8 cellular contexts compared by ENCODE assay signal in the genomic region with DNA sequence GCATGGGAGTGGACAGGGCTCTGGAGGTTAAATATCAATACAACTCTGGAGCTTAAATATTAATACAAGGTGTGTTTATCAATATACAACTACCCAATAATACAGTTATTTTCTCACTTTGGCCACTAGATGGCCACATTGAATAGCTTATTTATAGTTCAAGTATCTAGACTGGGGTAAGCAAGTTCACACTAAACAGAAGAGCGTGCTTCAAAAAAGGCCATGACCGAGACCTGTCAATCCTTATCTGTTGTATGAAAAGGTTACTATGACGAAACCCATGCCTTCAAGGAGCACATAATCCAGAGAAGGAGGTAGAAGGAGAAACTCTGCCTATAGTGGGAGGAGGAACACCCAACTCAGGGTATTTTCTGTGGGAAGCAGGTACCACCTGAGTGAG. TPM values are rescaled to one million over a fixed set of nuclear protein-coding genes. Genes with fewer than 3 reads are reported as not detected.
DNase-seq lines count a peak whose midpoint lies in the region; ATAC-seq, FAIRE-seq and TF ChIP-seq lines count a peak whose summit lies in the region.

No MANE protein-coding gene starts in this region.

- H3K4me2 ChIP-seq in K562 (ENCODE audit: insufficient read depth, low read length): peak overlapping the region; percentile 13; the same call in 1 of the 2 replicates

- no peak overlapping the region for H3K4me3 ChIP-seq in K562
- no peak overlapping the region for H3K4me3 ChIP-seq in effector memory CD4-positive, alpha-beta T cell (ENCODE audit: insufficient read depth, low read depth, low read length, poor library complexity, severe bottlenecking)

- ATAC-seq in GM19452 (IDR thresholded peaks at IDR 0.05; ENCODE audit: unreplicated experiment) (peak; percentile 93), HG03439 (IDR thresholded peaks at IDR 0.05; ENCODE audit: unreplicated experiment) (peak; percentile 96), K562 (peak; percentile 93)

- H4K20me1 ChIP-seq in K562 (replicated peaks; ENCODE audit: control insufficient read depth, insufficient read depth, low read length): no peaks in the 10 kb centered on the region

- no peak for TF ChIP-seq POLR2A in K562 (conservative IDR thresholded peaks at IDR 0.05)

- peak; percentile 91 to 97 for TF ChIP-seq RAD21 in K562 (CRISPR knock-in tag; conservative IDR thresholded peaks at IDR 0.05 in 1 of 2, IDR thresholded peaks at IDR 0.05 in 1 of 2)

- CTCF ChIA-PET in K562 (lab: Yijun Ruan, JAX; ENCODE audit: low intra/inter-chr PET ratio): interaction anchor here (0.5 to 2.8 kb wide), 10 partner anchors 16 to 406 kb away, joined by 3 to 25 read pairs (median 4); a partner anchor contains a TSS

- intact Hi-C loops in K562 (cut with micrococcal nuclease): loop anchor here (1.0 to 2.0 kb wide), 7 partner anchors 16 to 406 kb away; no protein-coding TSS in a partner anchor

- DNase-seq in Daoy (ENCODE audit: low read depth): peak; percentile 43
- DNase-seq in NCI-H69 (lab: John Stamatoyannopoulos, UW): peak; percentile 76
- peak; percentile 61 to 90 (median 70) for DNase-seq in K562 (ENCODE audit: extremely low read depth in 1 of 4, low spot score in 3 of 4)
- DNase-seq in iris pigment epithelial cell (ENCODE audit: low read depth): peak; percentile 76
- DNase-seq in stromal cell of bone marrow (ENCODE audit: low read depth): peak; percentile 57
- no peak for DNase-seq in effector memory CD4-positive, alpha-beta T cell

- H3K27ac ChIP-seq in K562 (ENCODE audit: extremely low read depth, low read depth, low read length): no peak overlapping the region
- no peak overlapping the region for H3K27ac ChIP-seq in effector memory CD4-positive, alpha-beta T cell (ENCODE audit: insufficient read depth, low read length, poor library complexity, severe bottlenecking)

- H3K27me3 ChIP-seq in K562 (ENCODE audit: control insufficient read depth in 2 of 2, insufficient read depth in 2 of 2, low read length in 2 of 2): no peaks in the 10 kb centered on the region
- no peaks in the 10 kb centered on the region for H3K27me3 ChIP-seq in effector memory CD4-positive, alpha-beta T cell (replicated peaks; ENCODE audit: control insufficient read depth, insufficient read depth, low read length, poor library complexity, severe bottlenecking)

- H3K9ac ChIP-seq in K562 (ENCODE audit: insufficient read depth in 1 of 2, low read depth in 2 of 2, low read length in 2 of 2): no peak overlapping the region

- no peaks in the 10 kb centered on the region for H3K36me3 ChIP-seq in K562 (ENCODE audit: control insufficient read depth, insufficient read depth, low read length)
- H3K36me3 ChIP-seq in effector memory CD4-positive, alpha-beta T cell (ENCODE audit: control insufficient read depth, insufficient read depth, low read length): no peaks in the 10 kb centered on the region

- in situ Hi-C loops in K562 (cut with MboI): loop anchor here (25.0 kb wide), 1 partner anchor 376 kb away; a partner anchor contains a TSS

- H3K9me1 ChIP-seq in K562 (ENCODE audit: control insufficient read depth, insufficient read depth, low read length): no peaks in the 10 kb centered on the region

- FAIRE-seq in K562 (lab: Jason Lieb, UNC): peak; percentile 78

- H3K9me3 ChIP-seq in K562 (replicated peaks; ENCODE audit: control insufficient read depth, insufficient read depth, low read depth, low read length): no peaks in the 10 kb centered on the region
- no peaks in the 10 kb centered on the region for H3K9me3 ChIP-seq in effector memory CD4-positive, alpha-beta T cell (ENCODE audit: control insufficient read depth, low read length)

- no peaks in the 10 kb centered on the region for H3K79me2 ChIP-seq in K562 (ENCODE audit: control insufficient read depth, insufficient read depth, low read length)

- peaks cover 7 to 24% of the 10 kb centered on the region in 2 experiments for H3K4me1 ChIP-seq in K562 (replicated peaks in 1 of 2; ENCODE audit: control insufficient read depth in 2 of 2, insufficient read depth in 2 of 2, low read length in 2 of 2)
- H3K4me1 ChIP-seq in effector memory CD4-positive, alpha-beta T cell (ENCODE audit: control insufficient read depth, insufficient read depth, low read length, poor library complexity, severe bottlenecking): no peaks in the 10 kb centered on the region

- TF ChIP-seq EP300 in K562 (IDR thresholded peaks at IDR 0.05; ENCODE audit: low read length): peak; percentile 50

- peak overlapping the region; percentile 51 for H2AFZ ChIP-seq in K562 (ENCODE audit: low read depth, low read length)

- TF ChIP-seq CTCF in K562 (IDR thresholded peaks at IDR 0.05 in 2 of 3, conservative IDR thresholded peaks at IDR 0.05 in 1 of 3; ENCODE audit: insufficient read depth in 2 of 3, low read depth in 1 of 3, low read length in 3 of 3): peak; percentile 56 to 83 (median 68); a peak in 5 of 6 replicates

- WGBS in K562 (ENCODE audit: insufficient coverage, low coverage, missing lambda C conversion rate): 4% methylated on average over 3 of the region's 3 CpGs

- POLR2A ChIA-PET in K562 (lab: Yijun Ruan, JAX): interaction anchor here (0.6 to 1.4 kb wide), 9 partner anchors 12 to 343 kb away, joined by 3 to 5 read pairs (median 3); no protein-coding TSS in a partner anchor

- no TSS peak for BruUV-seq in K562 (replicated peaks; lab: Mats Ljungman, UMichigan)

TF ChIP-seq in K562, 482 proteins besides CTCF, POLR2A, EP300 and RAD21 (continues in another document):
- TF ChIP-seq NR2C2 (CRISPR knock-in tag; IDR thresholded peaks at IDR 0.05) (no peak), NR2C2 (tag; IDR thresholded peaks at IDR 0.05) (peak; percentile 47; the same call in 1 of the 2 replicates), MEIS2 (IDR thresholded peaks at IDR 0.05; ENCODE audit: partially characterized antibody) (peak; percentile 93), PTRF (tag; IDR thresholded peaks at IDR 0.05) (0 out of 2 replicates have a peak, but pooled peaks have one; percentile 1)

RNA-seq across cellular contexts. Expression of a gene that starts 29.1 kb away (rescaled TPM):
- 11.8 and 14.6 TPM in 2 replicates for total RNA-seq in Daoy (2014; rRNA removed; shearing (Covaris generic))
- 25.6 and 109 TPM in 2 replicates for total RNA-seq in K562 (2011; cell fraction: chromatin; rRNA removed; ENCODE audit: low replicate concordance)
- total RNA-seq in K562 (2011; cell fraction: nucleolus; rRNA removed): 14.0 and 21.6 TPM in 2 replicates
- total RNA-seq in K562 (2011; cell fraction: nucleoplasm; rRNA removed): 40.7 and 66.0 TPM in 2 replicates
- 48.5 and 54.5 TPM in 2 replicates for total RNA-seq in K562 (2014; rRNA removed)
- 88.3 and 95.1 TPM in 2 replicates for total RNA-seq in K562 (2014; rRNA removed; fragmentation: Illumina TruSeq; extraction: Trizol)
- 57.4 and 63.9 TPM in 2 replicates for total RNA-seq in K562 (2015; rRNA removed; fragmentation: Illumina TruSeq; extraction: Trizol)
- total RNA-seq in K562 (2021): 77.4 and 84.2 TPM in 2 replicates
- 65.1 and 75.1 TPM in 2 replicates for polyA plus RNA-seq in K562 (2011; rRNA removed)
- polyA plus RNA-seq in K562 (2011; cell fraction: cytosol; rRNA removed): 30.2 and 34.3 TPM in 2 replicates
- 43.7 and 65.6 TPM in 2 replicates for polyA plus RNA-seq in K562 (2011; cell fraction: nucleus; rRNA removed)
- 29.8 and 31.0 TPM in 2 replicates for polyA plus RNA-seq in K562 (2012)
- 51.0 and 62.8 TPM in 2 replicates for polyA plus RNA-seq in K562 (2014; fragmentation: Illumina TruSeq; extraction: Trizol)
- 10 to 100 TPM; 13.0 to 15.9 TPM for polyA plus RNA-seq in K562 (2014; fragmentation: Nextera tagmentation; extraction: Ambion mirVana)
- polyA plus RNA-seq in K562 (2014; rRNA removed): 35.1 and 35.8 TPM in 2 replicates
- polyA minus RNA-seq in K562 (2011; rRNA and poly(A)+ RNA removed): 171 and 184 TPM in 2 replicates
- polyA minus RNA-seq in K562 (2011; cell fraction: cytosol; rRNA and poly(A)+ RNA removed): 58.6 and 74.0 TPM in 2 replicates
- polyA minus RNA-seq in K562 (2011; cell fraction: nucleus; rRNA and poly(A)+ RNA removed): 45.9 and 102 TPM in 2 replicates

RNA-seq across cellular contexts. Expression of a gene that starts 29.1 kb away (rescaled TPM):
- total RNA-seq in Daoy (2014; rRNA removed; shearing (Covaris generic)): 44.6 and 48.8 TPM in 2 replicates
- 8.9 and 19.2 TPM in 2 replicates for total RNA-seq in K562 (2011; cell fraction: chromatin; rRNA removed; ENCODE audit: low replicate concordance)
- 13.0 and 15.4 TPM in 2 replicates for total RNA-seq in K562 (2011; cell fraction: nucleolus; rRNA removed)
- 25.2 and 40.2 TPM in 2 replicates for total RNA-seq in K562 (2011; cell fraction: nucleoplasm; rRNA removed)
- total RNA-seq in K562 (2014; rRNA removed): 19.3 and 24.3 TPM in 2 replicates
- total RNA-seq in K562 (2014; rRNA removed; fragmentation: Illumina TruSeq; extraction: Trizol): 20.2 and 21.2 TPM in 2 replicates
- 17.0 and 17.7 TPM in 2 replicates for total RNA-seq in K562 (2015; rRNA removed; fragmentation: Illumina TruSeq; extraction: Trizol)
- total RNA-seq in K562 (2021): 16.4 and 18.1 TPM in 2 replicates
- 34.6 and 35.8 TPM in 2 replicates for polyA plus RNA-seq in K562 (2011; rRNA removed)
- 20.1 and 32.3 TPM in 2 replicates for polyA plus RNA-seq in K562 (2011; cell fraction: cytosol; rRNA removed)
- polyA plus RNA-seq in K562 (2011; cell fraction: nucleus; rRNA removed): 6.9 and 13.9 TPM in 2 replicates
- polyA plus RNA-seq in K562 (2012): 12.9 and 16.2 TPM in 2 replicates
- polyA plus RNA-seq in K562 (2014; fragmentation: Illumina TruSeq; extraction: Trizol): 18.1 and 22.1 TPM in 2 replicates
- polyA plus RNA-seq in K562 (2014; fragmentation: Nextera tagmentation; extraction: Ambion mirVana): 1 to 10 TPM; 4.2 to 6.3 TPM
- polyA plus RNA-seq in K562 (2014; rRNA removed): 11.6 and 19.6 TPM in 2 replicates
- polyA minus RNA-seq in K562 (2011; rRNA and poly(A)+ RNA removed): 35.7 and 47.7 TPM in 2 replicates
- polyA minus RNA-seq in K562 (2011; cell fraction: cytosol; rRNA and poly(A)+ RNA removed): 13.3 and 26.9 TPM in 2 replicates
- polyA minus RNA-seq in K562 (2011; cell fraction: nucleus; rRNA and poly(A)+ RNA removed): 6.7 and 10.4 TPM in 2 replicates

RNA-seq across cellular contexts. Expression of a gene that starts 41.0 kb away (rescaled TPM):
- not detected in 2 replicates for total RNA-seq in Daoy (2014; rRNA removed; shearing (Covaris generic))
- total RNA-seq in K562 (2011; cell fraction: chromatin; rRNA removed; ENCODE audit: low replicate concordance): 0.40 TPM in 1 of 2 replicates, not detected in the other
- not detected in 2 replicates for total RNA-seq in K562 (2011; cell fraction: nucleolus; rRNA removed)
- not detected in 2 replicates for total RNA-seq in K562 (2011; cell fraction: nucleoplasm; rRNA removed)
- not detected in 2 replicates for total RNA-seq in K562 (2014; rRNA removed)
- 0.06 and 0.29 TPM in 2 replicates for total RNA-seq in K562 (2014; rRNA removed; fragmentation: Illumina TruSeq; extraction: Trizol)
- not detected in 2 replicates for total RNA-seq in K562 (2015; rRNA removed; fragmentation: Illumina TruSeq; extraction: Trizol)
- total RNA-seq in K562 (2021): not detected in 2 replicates
- polyA plus RNA-seq in K562 (2011; rRNA removed): not detected in 2 replicates
- not detected in 2 replicates for polyA plus RNA-seq in K562 (2011; cell fraction: cytosol; rRNA removed)
- 0.04 TPM in 1 of 2 replicates, not detected in the other for polyA plus RNA-seq in K562 (2011; cell fraction: nucleus; rRNA removed)
- 0.07 and 0.25 TPM in 2 replicates for polyA plus RNA-seq in K562 (2012)
- polyA plus RNA-seq in K562 (2014; fragmentation: Illumina TruSeq; extraction: Trizol): 0.06 and 0.08 TPM in 2 replicates
- polyA plus RNA-seq in K562 (2014; fragmentation: Nextera tagmentation; extraction: Ambion mirVana): under 1 TPM; 0.17 to 0.21 TPM
- not detected in 2 replicates for polyA plus RNA-seq in K562 (2014; rRNA removed)
- polyA minus RNA-seq in K562 (2011; rRNA and poly(A)+ RNA removed): not detected in 2 replicates
- polyA minus RNA-seq in K562 (2011; cell fraction: cytosol; rRNA and poly(A)+ RNA removed): not detected in 2 replicates
- polyA minus RNA-seq in K562 (2011; cell fraction: nucleus; rRNA and poly(A)+ RNA removed): not detected in 2 replicates

Comparison
In these comparisons a context has a peak if more than half of its experiments do, and no peak if none do; other contexts are left out.
1. DNase-seq: peak in Daoy (single experiment), NCI-H69 (single experiment), K562 (4 of 4), iris pigment epithelial cell (single experiment) and stromal cell of bone marrow (single experiment); none in effector memory CD4-positive, alpha-beta T cell (0 of 3).
2. Peak in every context shown above with its lines, with median percentiles within 50 percentile points of each other: ATAC-seq.